Comparison of ENCODE assay signal across 2 cellular contexts in the genomic region with DNA sequence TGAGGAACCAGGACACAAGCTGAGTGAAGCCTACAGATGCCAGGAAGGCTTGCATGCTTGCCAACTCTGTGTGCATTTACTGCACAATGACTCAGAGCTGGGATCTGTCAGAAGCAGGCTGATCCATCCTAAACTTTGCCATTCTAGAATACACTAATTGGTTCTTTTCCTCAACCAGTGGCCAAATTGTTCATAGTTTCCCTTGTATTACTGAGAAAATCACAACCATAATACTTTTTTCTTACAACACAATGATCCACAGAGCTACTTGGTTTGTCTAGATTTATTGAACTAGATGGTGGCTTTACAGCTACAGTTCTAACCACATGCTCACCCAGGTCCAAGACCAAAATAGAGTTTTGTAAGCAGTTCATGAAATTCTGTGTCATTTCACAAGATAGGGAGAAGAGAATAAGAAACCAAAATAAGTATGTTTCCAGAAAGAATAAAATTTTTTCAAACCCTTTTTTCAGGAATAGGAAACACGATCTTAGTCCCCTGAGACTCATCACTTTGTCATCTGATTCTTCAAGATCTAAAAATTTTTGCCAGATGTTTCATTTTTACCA.
TF ChIP-seq lines count a peak whose summit lies in the region.

No MANE protein-coding gene starts in this region.

TF ChIP-seq in endothelial cell of umbilical vein, 7 proteins besides CTCF, POLR2A, EP300 and RAD21:
- no peak for TF ChIP-seq EZH2 (IDR thresholded peaks at IDR 0.05; ENCODE audit: borderline replicate concordance, low read depth, low read length, severe bottlenecking)
- TF ChIP-seq GATA2 (IDR thresholded peaks at IDR 0.05; ENCODE audit: insufficient read depth, insufficient read length, low read depth, low read length) = no peak
- TF ChIP-seq MYC (IDR thresholded peaks at IDR 0.05; ENCODE audit: low read depth, low read length) = no peak
- TF ChIP-seq, protein P1, sequence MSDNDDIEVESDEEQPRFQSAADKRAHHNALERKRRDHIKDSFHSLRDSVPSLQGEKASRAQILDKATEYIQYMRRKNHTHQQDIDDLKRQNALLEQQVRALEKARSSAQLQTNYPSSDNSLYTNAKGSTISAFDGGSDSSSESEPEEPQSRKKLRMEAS (IDR thresholded peaks at IDR 0.05; ENCODE audit: insufficient read depth, insufficient read length) = no peak
- TF ChIP-seq POLR2AphosphoS5 (IDR thresholded peaks at IDR 0.05; ENCODE audit: insufficient read depth, low read depth, low read length) = peak; percentile 30
- TF ChIP-seq FOS (IDR thresholded peaks at IDR 0.05; ENCODE audit: borderline replicate concordance, insufficient read depth, low read length) = peak; percentile 90
- TF ChIP-seq JUN (IDR thresholded peaks at IDR 0.05; ENCODE audit: borderline replicate concordance, insufficient read depth, insufficient read length, low read depth) = peak; percentile 36

TF ChIP-seq in HepG2, 621 proteins besides CTCF, POLR2A, EP300 and RAD21:
- TF ChIP-seq ZNF331 (CRISPR knock-in tag; IDR thresholded peaks at IDR 0.05) (no peak), KLF15 (CRISPR knock-in tag; IDR thresholded peaks at IDR 0.05; ENCODE audit: borderline replicate concordance) (no peak), ZNF619 (CRISPR knock-in tag; IDR thresholded peaks at IDR 0.05) (no peak), ZNF747 (CRISPR knock-in tag; IDR thresholded peaks at IDR 0.05; ENCODE audit: borderline replicate concordance) (no peak), STAG1 (CRISPR knock-in tag; IDR thresholded peaks at IDR 0.05) (no peak), ZNF431 (CRISPR knock-in tag; IDR thresholded peaks at IDR 0.05; ENCODE audit: borderline replicate concordance, low read depth) (no peak), MED8 (CRISPR knock-in tag; IDR thresholded peaks at IDR 0.05; ENCODE audit: insufficient replicate concordance) (no peak), KLF16 (CRISPR knock-in tag; IDR thresholded peaks at IDR 0.05) (no peak), ZFY (CRISPR knock-in tag; IDR thresholded peaks at IDR 0.05) (no peak), ZNF10 (CRISPR knock-in tag; IDR thresholded peaks at IDR 0.05; ENCODE audit: borderline replicate concordance, low read depth) (no peak), MZF1 (CRISPR knock-in tag; IDR thresholded peaks at IDR 0.05; ENCODE audit: borderline replicate concordance) (no peak), RFX1 (IDR thresholded peaks at IDR 0.05) (no peak), ATF1 (CRISPR knock-in tag; IDR thresholded peaks at IDR 0.05) (no peak), ZSCAN31 (CRISPR knock-in tag; IDR thresholded peaks at IDR 0.05; ENCODE audit: low read depth) (no peak), TOE1 (CRISPR knock-in tag; IDR thresholded peaks at IDR 0.05) (no peak)
- TF ChIP-seq, protein P2, sequence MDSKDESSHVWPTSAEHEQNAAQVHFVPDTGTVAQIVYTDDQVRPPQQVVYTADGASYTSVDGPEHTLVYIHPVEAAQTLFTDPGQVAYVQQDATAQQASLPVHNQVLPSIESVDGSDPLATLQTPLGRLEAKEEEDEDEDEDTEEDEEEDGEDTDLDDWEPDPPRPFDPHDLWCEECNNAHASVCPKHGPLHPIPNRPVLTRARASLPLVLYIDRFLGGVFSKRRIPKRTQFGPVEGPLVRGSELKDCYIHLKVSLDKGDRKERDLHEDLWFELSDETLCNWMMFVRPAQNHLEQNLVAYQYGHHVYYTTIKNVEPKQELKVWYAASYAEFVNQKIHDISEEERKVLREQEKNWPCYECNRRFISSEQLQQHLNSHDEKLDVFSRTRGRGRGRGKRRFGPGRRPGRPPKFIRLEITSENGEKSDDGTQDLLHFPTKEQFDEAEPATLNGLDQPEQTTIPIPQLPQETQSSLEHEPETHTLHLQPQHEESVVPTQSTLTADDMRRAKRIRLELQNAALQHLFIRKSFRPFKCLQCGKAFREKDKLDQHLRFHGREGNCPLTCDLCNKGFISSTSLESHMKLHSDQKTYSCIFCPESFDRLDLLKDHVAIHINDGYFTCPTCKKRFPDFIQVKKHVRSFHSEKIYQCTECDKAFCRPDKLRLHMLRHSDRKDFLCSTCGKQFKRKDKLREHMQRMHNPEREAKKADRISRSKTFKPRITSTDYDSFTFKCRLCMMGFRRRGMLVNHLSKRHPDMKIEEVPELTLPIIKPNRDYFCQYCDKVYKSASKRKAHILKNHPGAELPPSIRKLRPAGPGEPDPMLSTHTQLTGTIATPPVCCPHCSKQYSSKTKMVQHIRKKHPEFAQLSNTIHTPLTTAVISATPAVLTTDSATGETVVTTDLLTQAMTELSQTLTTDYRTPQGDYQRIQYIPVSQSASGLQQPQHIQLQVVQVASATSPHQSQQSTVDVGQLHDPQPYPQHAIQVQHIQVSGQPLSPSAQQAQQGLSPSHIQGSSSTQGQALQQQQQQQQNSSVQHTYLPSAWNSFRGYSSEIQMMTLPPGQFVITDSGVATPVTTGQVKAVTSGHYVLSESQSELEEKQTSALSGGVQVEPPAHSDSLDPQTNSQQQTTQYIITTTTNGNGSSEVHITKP (CRISPR knock-in tag; IDR thresholded peaks at IDR 0.05; ENCODE audit: low read depth) = no peak
- TF ChIP-seq, protein P3, sequence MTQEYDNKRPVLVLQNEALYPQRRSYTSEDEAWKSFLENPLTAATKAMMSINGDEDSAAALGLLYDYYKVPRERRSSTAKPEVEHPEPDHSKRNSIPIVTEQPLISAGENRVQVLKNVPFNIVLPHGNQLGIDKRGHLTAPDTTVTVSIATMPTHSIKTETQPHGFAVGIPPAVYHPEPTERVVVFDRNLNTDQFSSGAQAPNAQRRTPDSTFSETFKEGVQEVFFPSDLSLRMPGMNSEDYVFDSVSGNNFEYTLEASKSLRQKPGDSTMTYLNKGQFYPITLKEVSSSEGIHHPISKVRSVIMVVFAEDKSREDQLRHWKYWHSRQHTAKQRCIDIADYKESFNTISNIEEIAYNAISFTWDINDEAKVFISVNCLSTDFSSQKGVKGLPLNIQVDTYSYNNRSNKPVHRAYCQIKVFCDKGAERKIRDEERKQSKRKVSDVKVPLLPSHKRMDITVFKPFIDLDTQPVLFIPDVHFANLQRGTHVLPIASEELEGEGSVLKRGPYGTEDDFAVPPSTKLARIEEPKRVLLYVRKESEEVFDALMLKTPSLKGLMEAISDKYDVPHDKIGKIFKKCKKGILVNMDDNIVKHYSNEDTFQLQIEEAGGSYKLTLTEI (CRISPR knock-in tag; conservative IDR thresholded peaks at IDR 0.05) = no peak
- TF ChIP-seq, protein P4, sequence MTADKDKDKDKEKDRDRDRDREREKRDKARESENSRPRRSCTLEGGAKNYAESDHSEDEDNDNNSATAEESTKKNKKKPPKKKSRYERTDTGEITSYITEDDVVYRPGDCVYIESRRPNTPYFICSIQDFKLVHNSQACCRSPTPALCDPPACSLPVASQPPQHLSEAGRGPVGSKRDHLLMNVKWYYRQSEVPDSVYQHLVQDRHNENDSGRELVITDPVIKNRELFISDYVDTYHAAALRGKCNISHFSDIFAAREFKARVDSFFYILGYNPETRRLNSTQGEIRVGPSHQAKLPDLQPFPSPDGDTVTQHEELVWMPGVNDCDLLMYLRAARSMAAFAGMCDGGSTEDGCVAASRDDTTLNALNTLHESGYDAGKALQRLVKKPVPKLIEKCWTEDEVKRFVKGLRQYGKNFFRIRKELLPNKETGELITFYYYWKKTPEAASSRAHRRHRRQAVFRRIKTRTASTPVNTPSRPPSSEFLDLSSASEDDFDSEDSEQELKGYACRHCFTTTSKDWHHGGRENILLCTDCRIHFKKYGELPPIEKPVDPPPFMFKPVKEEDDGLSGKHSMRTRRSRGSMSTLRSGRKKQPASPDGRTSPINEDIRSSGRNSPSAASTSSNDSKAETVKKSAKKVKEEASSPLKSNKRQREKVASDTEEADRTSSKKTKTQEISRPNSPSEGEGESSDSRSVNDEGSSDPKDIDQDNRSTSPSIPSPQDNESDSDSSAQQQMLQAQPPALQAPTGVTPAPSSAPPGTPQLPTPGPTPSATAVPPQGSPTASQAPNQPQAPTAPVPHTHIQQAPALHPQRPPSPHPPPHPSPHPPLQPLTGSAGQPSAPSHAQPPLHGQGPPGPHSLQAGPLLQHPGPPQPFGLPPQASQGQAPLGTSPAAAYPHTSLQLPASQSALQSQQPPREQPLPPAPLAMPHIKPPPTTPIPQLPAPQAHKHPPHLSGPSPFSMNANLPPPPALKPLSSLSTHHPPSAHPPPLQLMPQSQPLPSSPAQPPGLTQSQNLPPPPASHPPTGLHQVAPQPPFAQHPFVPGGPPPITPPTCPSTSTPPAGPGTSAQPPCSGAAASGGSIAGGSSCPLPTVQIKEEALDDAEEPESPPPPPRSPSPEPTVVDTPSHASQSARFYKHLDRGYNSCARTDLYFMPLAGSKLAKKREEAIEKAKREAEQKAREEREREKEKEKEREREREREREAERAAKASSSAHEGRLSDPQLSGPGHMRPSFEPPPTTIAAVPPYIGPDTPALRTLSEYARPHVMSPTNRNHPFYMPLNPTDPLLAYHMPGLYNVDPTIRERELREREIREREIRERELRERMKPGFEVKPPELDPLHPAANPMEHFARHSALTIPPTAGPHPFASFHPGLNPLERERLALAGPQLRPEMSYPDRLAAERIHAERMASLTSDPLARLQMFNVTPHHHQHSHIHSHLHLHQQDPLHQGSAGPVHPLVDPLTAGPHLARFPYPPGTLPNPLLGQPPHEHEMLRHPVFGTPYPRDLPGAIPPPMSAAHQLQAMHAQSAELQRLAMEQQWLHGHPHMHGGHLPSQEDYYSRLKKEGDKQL (CRISPR knock-in tag; IDR thresholded peaks at IDR 0.05; ENCODE audit: low read depth) = no peak
- TF ChIP-seq, protein P5, sequence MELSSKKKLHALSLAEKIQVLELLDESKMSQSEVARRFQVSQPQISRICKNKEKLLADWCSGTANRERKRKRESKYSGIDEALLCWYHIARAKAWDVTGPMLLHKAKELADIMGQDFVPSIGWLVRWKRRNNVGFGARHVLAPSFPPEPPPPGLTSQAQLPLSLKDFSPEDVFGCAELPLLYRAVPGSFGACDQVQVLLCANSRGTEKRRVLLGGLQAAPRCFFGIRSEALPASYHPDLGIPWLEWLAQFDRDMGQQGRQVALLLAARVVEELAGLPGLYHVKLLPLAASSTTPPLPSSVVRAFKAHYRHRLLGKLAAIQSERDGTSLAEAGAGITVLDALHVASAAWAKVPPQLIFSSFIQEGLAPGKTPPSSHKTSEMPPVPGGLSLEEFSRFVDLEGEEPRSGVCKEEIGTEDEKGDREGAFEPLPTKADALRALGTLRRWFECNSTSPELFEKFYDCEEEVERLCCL (CRISPR knock-in tag; IDR thresholded peaks at IDR 0.05; ENCODE audit: borderline replicate concordance) = no peak
